In genomic region chr1:164636744-164637143, GRCh38 we compare ENCODE assay signal across 19 cellular contexts.
DNase-seq lines count a peak whose midpoint lies in the region; ATAC-seq, FAIRE-seq and TF ChIP-seq lines count a peak whose summit lies in the region.
"Had no signal": no experiment of that assay in that cellular context is flagged by ENCODE, and none has a peak within 500 bp of the region (broad histone marks: within the 10 kb centered on the region; RNA-seq: fewer than 3 reads in every experiment).

No MANE protein-coding gene starts in this region.

- H3K4me3 ChIP-seq in Peyer's patch (no peak overlapping the region), gastroesophageal sphincter (no peak overlapping the region)
- H3K4me3 ChIP-seq: K562 had no signal

- no peaks in the 10 kb centered on the region for H3K9me3 ChIP-seq in Peyer's patch
- H3K9me3 ChIP-seq in gastroesophageal sphincter = no peaks in the 10 kb centered on the region

- 69 to 83% methylated on average over 2 to 3 of the region's 3 CpGs for WGBS in gastroesophageal sphincter (ENCODE audit: low coverage in 1 of 2), 2 donors

- TF ChIP-seq POLR2A in Peyer's patch (IDR thresholded peaks at IDR 0.05) = no peak
- no peak for TF ChIP-seq POLR2A in gastroesophageal sphincter (IDR thresholded peaks at IDR 0.05)

- H3K4me1 ChIP-seq in Peyer's patch (peaks cover 0 to 67% (median 4%) of the 10 kb centered on the region in 4 donors), gastroesophageal sphincter (peaks cover 36 to 97% (median 50%) of the 10 kb centered on the region in 3 donors)

- H3K27ac Mint-ChIP-seq in progenitor cell of endocrine pancreas = peak overlapping the region; percentile 68
- no peak overlapping the region for H3K27ac Mint-ChIP-seq in activated T-cell treated with anti-CD3 and anti-CD28 coated beads, Interleukin-2, amount 50 U/mL, for 24 hours
- H3K27ac Mint-ChIP-seq: activated CD4-positive, alpha-beta T cell treated with anti-CD3 and anti-CD28 coated beads for 36 hours had no signal

- H3K4me3 Mint-ChIP-seq in progenitor cell of endocrine pancreas (ENCODE audit: low read depth) = no peak overlapping the region
- H3K4me3 Mint-ChIP-seq in activated T-cell treated with anti-CD3 and anti-CD28 coated beads, Interleukin-2, amount 50 U/mL, for 24 hours = no peak overlapping the region
- H3K4me3 Mint-ChIP-seq: activated CD4-positive, alpha-beta T cell treated with anti-CD3 and anti-CD28 coated beads for 36 hours had no signal

- DNase-seq in D721Med (ENCODE audit: insufficient read length, low spot score) (no peak), Peyer's patch (no peak), progenitor cell of endocrine pancreas (ENCODE audit: low spot score, unreplicated experiment) (no peak), SIG-M5 treated with dmso at 0.1 percent for 504 hours (lab: John Stamatoyannopoulos, UW; ENCODE audit: unreplicated experiment) (no peak)
- no peak for DNase-seq in activated CD4-positive, CD25-positive, alpha-beta regulatory T cell treated with anti-CD3 and anti-CD28 coated beads, Interleukin-2, amount 50 U/mL, for 72 hours
- DNase-seq in activated T-cell treated with anti-CD3 and anti-CD28 coated beads, Interleukin-2, amount 50 U/mL, for 24 hours = no peak
- no peak for DNase-seq in stimulated activated CD4-positive, alpha-beta T cell treated with anti-CD3 and anti-CD28 coated beads, Interleukin-4, amount 100 ng/mL, for 1 hour
- DNase-seq: activated CD4-positive, alpha-beta T cell treated with anti-CD3 and anti-CD28 coated beads for 36 hours; activated naive CD4-positive, alpha-beta T cell treated with anti-CD3 and anti-CD28 coated beads, Interleukin-2, amount 50 U/mL, for 16 hours; activated T-cell treated with anti-CD3 and anti-CD28 coated beads for 4 hours; Calu3; foreskin keratinocyte; midbrain; NCI-H345; Right ventricle myocardium superior; T-helper 9 cell had no signal

- H3K27me3 Mint-ChIP-seq in progenitor cell of endocrine pancreas = no peaks in the 10 kb centered on the region
- no peaks in the 10 kb centered on the region for H3K27me3 Mint-ChIP-seq in activated T-cell treated with anti-CD3 and anti-CD28 coated beads, Interleukin-2, amount 50 U/mL, for 24 hours

- H3K36me3 ChIP-seq in Peyer's patch (no peaks in the 10 kb centered on the region), gastroesophageal sphincter (no peaks in the 10 kb centered on the region)

- no peak for ATAC-seq in gastroesophageal sphincter
- ATAC-seq: activated CD4-positive, alpha-beta T cell treated with anti-CD3 and anti-CD28 coated beads for 36 hours; K562 had no signal

- TF ChIP-seq CTCF in D721Med (IDR thresholded peaks at IDR 0.05; ENCODE audit: insufficient read depth, missing control alignments) (no peak), Peyer's patch (IDR thresholded peaks at IDR 0.05) (no peak), gastroesophageal sphincter (IDR thresholded peaks at IDR 0.05) (no peak), progenitor cell of endocrine pancreas (IDR thresholded peaks at IDR 0.05; ENCODE audit: unreplicated experiment) (no peak)

- H3K27ac ChIP-seq in Peyer's patch = peak overlapping the region in 3 of 4 donors; percentile 70 to 77 (median 72)
- peak overlapping the region; percentile 62 to 89 (median 80) for H3K27ac ChIP-seq in gastroesophageal sphincter
- H3K27ac ChIP-seq: foreskin keratinocyte, HL-60 had no signal

- FAIRE-seq in D721Med (lab: Jason Lieb, UNC) = peak; percentile 29
- FAIRE-seq: K562 had no signal

- no peaks in the 10 kb centered on the region for H3K9me3 Mint-ChIP-seq in progenitor cell of endocrine pancreas (ENCODE audit: low read depth)
- no peaks in the 10 kb centered on the region for H3K9me3 Mint-ChIP-seq in activated T-cell treated with anti-CD3 and anti-CD28 coated beads, Interleukin-2, amount 50 U/mL, for 24 hours

- H3K36me3 Mint-ChIP-seq in progenitor cell of endocrine pancreas (ENCODE audit: insufficient read depth) = peaks cover 15% of the 10 kb centered on the region
- no peaks in the 10 kb centered on the region for H3K36me3 Mint-ChIP-seq in activated T-cell treated with anti-CD3 and anti-CD28 coated beads, Interleukin-2, amount 50 U/mL, for 24 hours (ENCODE audit: low read depth)

- TF ChIP-seq EP300 in gastroesophageal sphincter (IDR thresholded peaks at IDR 0.05) = no peak

- no peaks in the 10 kb centered on the region for H3K27me3 ChIP-seq in Peyer's patch
- no peaks in the 10 kb centered on the region for H3K27me3 ChIP-seq in gastroesophageal sphincter
- H3K27me3 ChIP-seq: foreskin keratinocyte had no signal

- H3K4me1 Mint-ChIP-seq in progenitor cell of endocrine pancreas (ENCODE audit: low read depth) = peaks cover 52% of the 10 kb centered on the region
- no peaks in the 10 kb centered on the region for H3K4me1 Mint-ChIP-seq in activated T-cell treated with anti-CD3 and anti-CD28 coated beads, Interleukin-2, amount 50 U/mL, for 24 hours (ENCODE audit: low read depth)
- H3K4me1 Mint-ChIP-seq: activated CD4-positive, alpha-beta T cell treated with anti-CD3 and anti-CD28 coated beads for 36 hours had no signal
